In genomic region chr1:78408830-78409229, GRCh38 we compare ENCODE assay signal across 23 cellular contexts.
DNase-seq lines count a peak whose midpoint lies in the region; TF ChIP-seq lines count a peak whose summit lies in the region.
"Had no signal": no experiment of that assay in that cellular context is flagged by ENCODE, and none has a peak within 500 bp of the region (broad histone marks: within the 10 kb centered on the region; RNA-seq: fewer than 3 reads in every experiment).

No MANE protein-coding gene starts in this region.

- H3K4me3 ChIP-seq in fibroblast of the aortic adventitia (ENCODE audit: low read depth, low read length): no peak overlapping the region
- H3K4me3 ChIP-seq: dorsolateral prefrontal cortex, skin epidermis, transverse colon had no signal

- no peak for TF ChIP-seq CTCF in fibroblast of the aortic adventitia (IDR thresholded peaks at IDR 0.05; ENCODE audit: insufficient read depth, low read length)

- DNase-seq in ELR (ENCODE audit: low read depth) (peak; percentile 47), LHCN-M2 (ENCODE audit: low read depth) (peak; percentile 58), fibroblast of the aortic adventitia (ENCODE audit: low read depth) (peak; percentile 71), stromal cell of bone marrow (ENCODE audit: low read depth) (peak; percentile 87), NCI-H2107 (lab: John Stamatoyannopoulos, UW) (no peak), DMS53 treated with DMSO at 0.1 percent for 48 hours (lab: John Stamatoyannopoulos, UW; ENCODE audit: unreplicated experiment) (no peak), DMS53 (lab: John Stamatoyannopoulos, UW) (no peak)
- DNase-seq: activated CD8-positive, alpha-beta T cell treated with anti-CD3 and anti-CD28 coated beads for 36 hours; activated naive CD4-positive, alpha-beta T cell; activated T-cell treated with anti-CD3 and anti-CD28 coated beads, Interleukin-2, amount 50 U/mL, for 24 hours; amniotic stem cell; BE2C; Caco-2; dorsolateral prefrontal cortex; glutamatergic neuron; Karpas-422; left cardiac atrium; NCI-H1105 treated with DMSO at 0.1 percent for 48 hours; NCI-H510A treated with DMSO at 0.1 percent for 48 hours; stimulated activated naive CD4-positive, alpha-beta T cell; T-helper 9 cell; transverse colon had no signal

Comparison
In these comparisons a context has a peak if more than half of its experiments do, and no peak if none do; other contexts are left out.
1. DNase-seq: peak in ELR (single experiment), LHCN-M2 (single experiment), fibroblast of the aortic adventitia (single experiment) and stromal cell of bone marrow (single experiment); none in NCI-H2107 (single experiment), DMS53 treated with DMSO at 0.1 percent for 48 hours (single experiment) and DMS53 (single experiment).